In genomic region chr14:96039633-96040311, GRCh38 we compare ENCODE assay signal across 8 cellular contexts. TPM values are rescaled to one million over a fixed set of nuclear protein-coding genes. Genes with fewer than 3 reads are reported as not detected.
DNase-seq lines count a peak whose midpoint lies in the region; TF ChIP-seq lines count a peak whose summit lies in the region.

No MANE protein-coding gene starts in this region.

- H3K4me1 ChIP-seq in Caco-2 (no peaks in the 10 kb centered on the region), neuron (ENCODE audit: insufficient read depth, low read length) (peaks cover 14% of the 10 kb centered on the region), SJCRH30 (no peaks in the 10 kb centered on the region)

- DNase-seq in Caco-2 (no peak), HuH-7.5 (ENCODE audit: low spot score) (peak; percentile 20), foreskin melanocyte (peak; percentile 10), SJCRH30 (no peak), AML-193 (lab: John Stamatoyannopoulos, UW) (no peak), NCI-H2029 (lab: John Stamatoyannopoulos, UW) (no peak)
- DNase-seq in activated CD8-positive, alpha-beta memory T cell treated with anti-CD3 and anti-CD28 coated beads, Interleukin-2, amount 50 U/mL, for 48 hours: peak; percentile 60

- intact Hi-C loops in Caco-2 (cut with micrococcal nuclease; ENCODE audit: unreplicated experiment): no loop called here

- H3K27ac ChIP-seq in SJCRH30: no peak overlapping the region

- H3K27me3 Mint-ChIP-seq in Caco-2 (ENCODE audit: insufficient read depth, unreplicated experiment): peaks cover 18% of the 10 kb centered on the region

- H3K36me3 Mint-ChIP-seq in Caco-2 (ENCODE audit: insufficient read depth, unreplicated experiment): no peaks in the 10 kb centered on the region

- peak overlapping the region; percentile 45 for H3K4me3 ChIP-seq in Caco-2 (ENCODE audit: low read depth, low read length)
- H3K4me3 ChIP-seq in neuron (ENCODE audit: low read length): peak overlapping the region; percentile 99
- no peak overlapping the region for H3K4me3 ChIP-seq in SJCRH30

- POLR2A ChIA-PET in Caco-2 (lab: Charles Lee): interaction anchor here (0.6 kb wide), 1 partner anchor 8 kb away, joined by 4 read pairs; no protein-coding TSS in a partner anchor

- no peaks in the 10 kb centered on the region for H3K4me1 Mint-ChIP-seq in Caco-2 (ENCODE audit: low read depth, unreplicated experiment)

- H3K27me3 ChIP-seq in Caco-2 (replicated peaks; ENCODE audit: control insufficient read depth, insufficient read depth, low read length) (no peaks in the 10 kb centered on the region; the same call in 1 of the 2 replicates), neuron (ENCODE audit: insufficient read depth, low read length) (peaks cover 7% of the 10 kb centered on the region), SJCRH30 (no peaks in the 10 kb centered on the region)

- CTCF ChIA-PET in Caco-2 (lab: Charles Lee): no interaction called here

- no TSS peak for BruUV-seq in Caco-2 (replicated peaks; lab: Mats Ljungman, UMichigan)

- no peaks in the 10 kb centered on the region for H3K36me3 ChIP-seq in Caco-2 (ENCODE audit: control insufficient read depth, insufficient read depth, low read length)
- H3K36me3 ChIP-seq in neuron (ENCODE audit: insufficient read depth, low read length): peaks cover 17% of the 10 kb centered on the region
- no peaks in the 10 kb centered on the region for H3K36me3 ChIP-seq in SJCRH30

- no peak overlapping the region for H3K27ac Mint-ChIP-seq in Caco-2 (ENCODE audit: unreplicated experiment)

- no peaks in the 10 kb centered on the region for H3K9me3 Mint-ChIP-seq in Caco-2 (ENCODE audit: unreplicated experiment)

- peak in 1 of 2 experiments; percentile 8 for TF ChIP-seq CTCF in Caco-2 (IDR thresholded peaks at IDR 0.05; ENCODE audit: insufficient read depth in 1 of 2, low read depth in 1 of 2, low read length in 1 of 2, severe bottlenecking in 1 of 2, unreplicated experiment in 1 of 2)

- peak overlapping the region; percentile 54 for H3K4me3 Mint-ChIP-seq in Caco-2 (ENCODE audit: unreplicated experiment)

- H3K9me3 ChIP-seq in Caco-2 (no peaks in the 10 kb centered on the region), neuron (ENCODE audit: low read length) (peaks cover 6% of the 10 kb centered on the region), SJCRH30 (replicated peaks) (no peaks in the 10 kb centered on the region)

- H2AFZ ChIP-seq in neuron (ENCODE audit: low read depth, low read length): peak overlapping the region; percentile 76

RNA-seq across cellular contexts. Expression of gene C14orf132, which starts 0.6 kb away (rescaled TPM):
- total RNA-seq in Caco-2 (2022): 0.05 and 0.20 TPM in 2 replicates
- not detected in 2 replicates for total RNA-seq in SJCRH30 (2014; rRNA removed; shearing (Covaris generic))

Comparison
In these comparisons a context has a peak if more than half of its experiments do, and no peak if none do; other contexts are left out.
1. DNase-seq: peak in HuH-7.5 (single experiment), activated CD8-positive, alpha-beta memory T cell treated with anti-CD3 and anti-CD28 coated beads, Interleukin-2, amount 50 U/mL, for 48 hours (single experiment) and foreskin melanocyte (single experiment); none in Caco-2 (0 of 2), SJCRH30 (0 of 2), AML-193 (0 of 2) and NCI-H2029 (single experiment).